Comparison of ENCODE assay signal across 26 cellular contexts in the genomic region with DNA sequence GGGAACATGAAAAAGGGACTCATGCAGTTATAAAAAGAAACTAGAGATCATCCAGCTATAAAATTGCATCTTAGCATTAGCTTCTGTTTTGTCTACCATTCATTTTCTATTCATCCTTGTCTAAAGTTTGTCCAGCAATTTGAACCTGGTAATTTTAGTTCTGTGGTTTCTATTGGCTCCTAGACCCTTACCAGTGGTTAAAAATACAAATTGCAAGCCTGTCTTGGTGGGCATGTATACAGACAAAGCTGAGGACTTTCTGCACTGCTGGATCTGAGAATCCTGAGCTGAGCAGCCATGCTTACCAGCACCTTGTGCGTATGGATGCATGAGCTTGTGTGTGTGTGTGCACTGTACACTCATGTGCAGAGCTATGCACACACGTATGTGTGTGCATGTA.
"Had no signal": no experiment of that assay in that cellular context is flagged by ENCODE, and none has a peak within 500 bp of the region (broad histone marks: within the 10 kb centered on the region; RNA-seq: fewer than 3 reads in every experiment).

No MANE protein-coding gene starts in this region.

- H3K27ac Mint-ChIP-seq: activated CD8-positive, alpha-beta T cell treated with anti-CD3 and anti-CD28 coated beads for 36 hours; activated naive CD4-positive, alpha-beta T cell treated with anti-CD3 and anti-CD28 coated beads for 36 hours; activated naive CD8-positive, alpha-beta T cell treated with anti-CD3 and anti-CD28 coated beads for 36 hours; immature natural killer cell; memory B cell; naive thymus-derived CD4-positive, alpha-beta T cell; T-helper 17 cell; type B pancreatic cell had no signal

- H3K27ac ChIP-seq: adrenal gland, ascending aorta, cardiac muscle cell, esophagus muscularis mucosa, foreskin keratinocyte, heart left ventricle, thoracic aorta, uterus, WERI-Rb-1 had no signal

- H3K4me3 Mint-ChIP-seq: activated CD8-positive, alpha-beta T cell treated with anti-CD3 and anti-CD28 coated beads for 36 hours; activated naive CD4-positive, alpha-beta T cell treated with anti-CD3 and anti-CD28 coated beads for 36 hours; activated naive CD8-positive, alpha-beta T cell treated with anti-CD3 and anti-CD28 coated beads for 36 hours; immature natural killer cell; memory B cell; naive thymus-derived CD4-positive, alpha-beta T cell; T-helper 17 cell; type B pancreatic cell had no signal

- H3K27me3 ChIP-seq: adrenal gland, ascending aorta, cardiac muscle cell, esophagus muscularis mucosa, foreskin keratinocyte, heart left ventricle, uterus had no signal

- DNase-seq: activated CD4-positive, alpha-beta T cell treated with anti-CD3 and anti-CD28 coated beads, Interleukin-2, amount 50 U/mL, for 1 hour; activated CD4-positive, CD25-positive, alpha-beta regulatory T cell treated with anti-CD3 and anti-CD28 coated beads, Interleukin-2, amount 50 U/mL, for 72 hours; activated CD8-positive, alpha-beta T cell treated with anti-CD3 and anti-CD28 coated beads for 36 hours; activated effector memory CD4-positive, alpha-beta T cell treated with Interleukin-2 at 50 U/mL for 16 hours; activated naive CD4-positive, alpha-beta T cell treated with anti-CD3 and anti-CD28 coated beads for 36 hours; activated naive CD8-positive, alpha-beta T cell treated with anti-CD3 and anti-CD28 coated beads for 36 hours; adrenal gland; foreskin keratinocyte; heart left ventricle; immature natural killer cell; kidney; naive thymus-derived CD4-positive, alpha-beta T cell; right cardiac atrium; stimulated activated CD4-positive, alpha-beta T cell treated with anti-CD3 and anti-CD28 coated beads, Interleukin-15, amount 100 ng/mL, for 24 hours; stimulated activated naive CD4-positive, alpha-beta T cell; T-helper 17 cell; T1000; uterus; WERI-Rb-1 had no signal

- H3K4me1 ChIP-seq: foreskin keratinocyte, uterus had no signal

- H3K27me3 Mint-ChIP-seq: activated CD8-positive, alpha-beta T cell treated with anti-CD3 and anti-CD28 coated beads for 36 hours; activated naive CD8-positive, alpha-beta T cell treated with anti-CD3 and anti-CD28 coated beads for 36 hours; memory B cell; naive thymus-derived CD4-positive, alpha-beta T cell; T-helper 17 cell had no signal

- H3K9me3 Mint-ChIP-seq: activated CD8-positive, alpha-beta T cell treated with anti-CD3 and anti-CD28 coated beads for 36 hours; activated naive CD4-positive, alpha-beta T cell treated with anti-CD3 and anti-CD28 coated beads for 36 hours; activated naive CD8-positive, alpha-beta T cell treated with anti-CD3 and anti-CD28 coated beads for 36 hours; brain; immature natural killer cell; memory B cell; naive thymus-derived CD4-positive, alpha-beta T cell; type B pancreatic cell had no signal

- ATAC-seq: activated CD8-positive, alpha-beta T cell treated with anti-CD3 and anti-CD28 coated beads for 36 hours; foreskin keratinocyte; heart left ventricle; naive thymus-derived CD4-positive, alpha-beta T cell; right cardiac atrium; T-helper 17 cell had no signal

- H3K4me3 ChIP-seq: adrenal gland, ascending aorta, cardiac muscle cell, esophagus muscularis mucosa, heart left ventricle, thoracic aorta, uterus had no signal

- H3K36me3 Mint-ChIP-seq: brain, immature natural killer cell, memory B cell, type B pancreatic cell had no signal

- H3K9me3 ChIP-seq: adrenal gland, ascending aorta, esophagus muscularis mucosa, heart left ventricle, thoracic aorta, uterus had no signal

- H3K36me3 ChIP-seq: adrenal gland, ascending aorta, cardiac muscle cell, esophagus muscularis mucosa, heart left ventricle, thoracic aorta, uterus, WERI-Rb-1 had no signal
